Comparison of ENCODE assay signal across 8 cellular contexts in the genomic region with DNA sequence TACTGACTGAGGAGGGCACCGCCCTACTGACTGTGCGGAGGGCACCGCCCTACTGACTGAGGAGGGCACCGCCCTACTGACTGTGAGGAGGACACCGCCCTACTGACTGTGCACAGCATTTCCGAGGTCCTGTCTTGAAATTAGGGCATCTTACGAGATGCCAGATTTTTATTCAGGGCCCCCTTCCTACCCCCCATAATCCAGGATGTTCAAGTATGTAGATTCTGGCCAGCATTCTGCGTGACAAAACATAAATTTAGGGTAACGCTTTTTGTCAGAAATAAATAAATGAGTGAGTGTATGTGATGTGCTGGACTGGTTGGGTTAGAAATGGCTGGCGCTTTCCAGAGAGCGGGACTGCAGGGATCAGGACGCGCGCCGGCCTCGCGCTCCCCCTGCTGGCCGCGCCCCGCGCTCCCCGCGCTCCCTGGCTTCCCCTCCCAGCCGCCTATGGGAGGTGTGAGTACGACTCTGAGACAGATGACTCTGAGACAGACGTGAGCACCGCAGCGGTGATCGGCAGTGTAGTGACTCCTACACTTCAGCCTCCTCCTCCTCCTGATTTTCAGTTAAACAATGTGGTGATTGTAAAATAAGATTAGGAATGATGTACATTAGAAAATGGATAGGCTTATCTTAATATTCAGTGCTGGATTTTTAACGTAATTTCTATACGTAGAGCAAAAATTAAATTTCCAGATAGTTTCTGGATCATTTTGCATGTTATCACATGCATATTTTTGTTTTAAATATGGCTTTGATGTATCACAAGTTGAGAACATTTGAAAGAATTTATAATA.
DNase-seq lines count a peak whose midpoint lies in the region; ATAC-seq and TF ChIP-seq lines count a peak whose summit lies in the region.

No MANE protein-coding gene starts in this region.

- H3K27me3 Mint-ChIP-seq in activated CD4-positive, alpha-beta T cell treated with anti-CD3 and anti-CD28 coated beads, Interleukin-2, amount 10 ng/mL, durations not matched to agents 7 days and 5 days = no peaks in the 10 kb centered on the region

- H3K4me1 Mint-ChIP-seq in activated CD4-positive, alpha-beta T cell treated with anti-CD3 and anti-CD28 coated beads, Interleukin-2, amount 10 ng/mL, durations not matched to agents 7 days and 5 days = peaks cover 12% of the 10 kb centered on the region

- H3K4me3 ChIP-seq in AG09309 (ENCODE audit: control insufficient read depth, low read depth, low read length) = no peak overlapping the region
- H3K4me3 ChIP-seq in colonic mucosa = no peak overlapping the region
- H3K4me3 ChIP-seq in right lobe of liver = no peak overlapping the region

- H3K4me1 ChIP-seq in colonic mucosa (no peaks in the 10 kb centered on the region), right lobe of liver (no peaks in the 10 kb centered on the region)

- TF ChIP-seq CTCF in AG09309 (IDR thresholded peaks at IDR 0.05; ENCODE audit: control insufficient read depth, insufficient read depth, low read depth, low read length, missing control alignments) (peak; percentile 68), colonic mucosa (IDR thresholded peaks at IDR 0.05) (peak; percentile 93), right lobe of liver (IDR thresholded peaks at IDR 0.05) (peak; percentile 84 to 98 (median 97))

- ATAC-seq in GM18907 (IDR thresholded peaks at IDR 0.05; ENCODE audit: unreplicated experiment) (peak; percentile 93), HG03108 (IDR thresholded peaks at IDR 0.05; ENCODE audit: unreplicated experiment) (peak; percentile 93), right lobe of liver (peak; percentile 100)

- intact Hi-C loops in colonic mucosa (cut with DNase I) = no loop called here
- intact Hi-C loops in right lobe of liver (cut with DNase I) = no loop called here

- H3K27ac Mint-ChIP-seq in activated CD4-positive, alpha-beta T cell treated with anti-CD3 and anti-CD28 coated beads, Interleukin-2, amount 10 ng/mL, durations not matched to agents 7 days and 5 days = peak overlapping the region; percentile 85

- no peaks in the 10 kb centered on the region for H3K27me3 ChIP-seq in colonic mucosa
- no peaks in the 10 kb centered on the region for H3K27me3 ChIP-seq in right lobe of liver

- H3K36me3 ChIP-seq in colonic mucosa (no peaks in the 10 kb centered on the region), right lobe of liver (no peaks in the 10 kb centered on the region)

- POLR2A ChIA-PET in activated CD4-positive, alpha-beta T cell treated with anti-CD3 and anti-CD28 coated beads, Interleukin-2, amount 10 ng/mL, durations not matched to agents 7 days and 5 days (lab: Charles Lee) = no interaction called here

- no peak overlapping the region for H3K27ac ChIP-seq in colonic mucosa
- H3K27ac ChIP-seq in right lobe of liver = no peak overlapping the region

- DNase-seq in AG09309 (ENCODE audit: low read depth) (peak; percentile 7), NCI-H510A (lab: John Stamatoyannopoulos, UW) (peak; percentile 80), colonic mucosa (peak; percentile 57), right lobe of liver (peak; percentile 65 to 67 (median 66))
- peak; percentile 67 for DNase-seq in activated CD4-positive, alpha-beta T cell treated with anti-CD3 and anti-CD28 coated beads, Interleukin-2, amount 10 ng/mL, durations not matched to agents 7 days and 5 days
- DNase-seq in stimulated activated CD4-positive, alpha-beta T cell treated with anti-CD3 and anti-CD28 coated beads, TNF-alpha, amount 100 ng/mL, for 48 hours (ENCODE audit: low read depth in 3 of 3) = peak; percentile 58 to 69 (median 65)

- no peaks in the 10 kb centered on the region for H3K9me3 ChIP-seq in colonic mucosa
- no peaks in the 10 kb centered on the region for H3K9me3 ChIP-seq in right lobe of liver

- CTCF ChIA-PET in activated CD4-positive, alpha-beta T cell treated with anti-CD3 and anti-CD28 coated beads, Interleukin-2, amount 10 ng/mL, durations not matched to agents 7 days and 5 days (lab: Charles Lee) = no interaction called here

- H3K9ac ChIP-seq in colonic mucosa (ENCODE audit: low read depth in 2 of 2, low read length in 2 of 2) = no peak overlapping the region

- H3K4me3 Mint-ChIP-seq in activated CD4-positive, alpha-beta T cell treated with anti-CD3 and anti-CD28 coated beads, Interleukin-2, amount 10 ng/mL, durations not matched to agents 7 days and 5 days = peak overlapping the region; percentile 55

- TF ChIP-seq POLR2A in right lobe of liver (IDR thresholded peaks at IDR 0.05) = no peak

- no peaks in the 10 kb centered on the region for H3K36me3 Mint-ChIP-seq in activated CD4-positive, alpha-beta T cell treated with anti-CD3 and anti-CD28 coated beads, Interleukin-2, amount 10 ng/mL, durations not matched to agents 7 days and 5 days (ENCODE audit: low read depth)

- H3K9me3 Mint-ChIP-seq in activated CD4-positive, alpha-beta T cell treated with anti-CD3 and anti-CD28 coated beads, Interleukin-2, amount 10 ng/mL, durations not matched to agents 7 days and 5 days = no peaks in the 10 kb centered on the region

- WGBS in right lobe of liver (ENCODE audit: insufficient coverage, low coverage, low lambda C conversion rate, missing lambda C conversion rate) = 37% methylated on average over 18 of the region's 31 CpGs

Comparison
In these comparisons a context has a peak if more than half of its experiments do, and no peak if none do; other contexts are left out.
1. DNase-seq: peak in every context shown above with its lines; median percentile 80 in NCI-H510A; 67 in activated CD4-positive, alpha-beta T cell treated with anti-CD3 and anti-CD28 coated beads, Interleukin-2, amount 10 ng/mL, durations not matched to agents 7 days and 5 days; 66 in right lobe of liver; 65 in stimulated activated CD4-positive, alpha-beta T cell treated with anti-CD3 and anti-CD28 coated beads, TNF-alpha, amount 100 ng/mL, for 48 hours; 57 in colonic mucosa; 7 in AG09309.